19 cellular contexts compared by ENCODE assay signal in genomic region chr17:79593636-79594035, GRCh38. TPM values are rescaled to one million over a fixed set of nuclear protein-coding genes. Genes with fewer than 3 reads are reported as not detected.
DNase-seq lines count a peak whose midpoint lies in the region; ATAC-seq and FAIRE-seq lines count a peak whose summit lies in the region.
"Had no signal": no experiment of that assay in that cellular context is flagged by ENCODE, and none has a peak within 500 bp of the region (broad histone marks: within the 10 kb centered on the region; RNA-seq: fewer than 3 reads in every experiment).

No MANE protein-coding gene starts in this region.

- no peak overlapping the region for H4K8ac ChIP-seq in neuronal stem cell (ENCODE audit: low read depth, low read length)

- no peak overlapping the region for H3K27ac ChIP-seq in neuronal stem cell (replicated peaks; ENCODE audit: low read length)
- H3K27ac ChIP-seq: 22Rv1, A549, HL-60 had no signal

- no peak overlapping the region for H3K23ac ChIP-seq in neuronal stem cell (ENCODE audit: low read depth, low read length, poor library complexity)

- H2AFZ ChIP-seq in neuronal stem cell (ENCODE audit: low read length), result no peak overlapping the region

- H3K27me3 ChIP-seq in neuronal stem cell (ENCODE audit: control insufficient read depth in 3 of 3, insufficient read depth in 3 of 3, low read depth in 1 of 3, low read length in 3 of 3), result peaks cover 0 to 39% (median 4%) of the 10 kb centered on the region in 3 experiments

- no peak overlapping the region for H2AK5ac ChIP-seq in neuronal stem cell (ENCODE audit: low read depth, low read length)

- no peak overlapping the region for H3K4ac ChIP-seq in neuronal stem cell (ENCODE audit: low read length)

- peaks cover 0 to 2% of the 10 kb centered on the region in 2 donors for H3K9me3 ChIP-seq in neuronal stem cell (replicated peaks in 1 of 2; ENCODE audit: control insufficient read depth in 2 of 2, insufficient read depth in 1 of 2, low read depth in 1 of 2, low read length in 2 of 2)
- H3K9me3 ChIP-seq: A549 had no signal

- WGBS in neuronal stem cell (ENCODE audit: extremely low coverage in 2 of 2, insufficient read length in 2 of 2, insufficient replicate concordance in 1 of 2), 2 donors, result no CpG with 5 or more reads among the region's 11 CpGs

- no peak overlapping the region for H3K4me2 ChIP-seq in neuronal stem cell (ENCODE audit: insufficient read depth, low read length, poor library complexity, severe bottlenecking)
- H3K4me2 ChIP-seq: A549 had no signal

- H3K14ac ChIP-seq in neuronal stem cell (ENCODE audit: low read length), result peak overlapping the region; percentile 76

- H3K36me3 ChIP-seq in neuronal stem cell (replicated peaks in 1 of 2; ENCODE audit: control insufficient read depth in 2 of 2, insufficient read depth in 2 of 2, low read length in 2 of 2), result peaks cover 0 to 1% of the 10 kb centered on the region in 2 donors

- peaks cover 0 to 9% of the 10 kb centered on the region in 2 donors for H3K4me1 ChIP-seq in neuronal stem cell (ENCODE audit: control insufficient read depth in 2 of 2, insufficient read depth in 1 of 2, low read depth in 1 of 2, low read length in 2 of 2)

- no peak overlapping the region for H2BK15ac ChIP-seq in neuronal stem cell (ENCODE audit: low read length)

- H2BK12ac ChIP-seq in neuronal stem cell (ENCODE audit: low read length), result no peak overlapping the region

- intact Hi-C loops in Right ventricle myocardium inferior (cut with DNase I) (no loop called here), left cardiac atrium (cut with DNase I) (no loop called here)

- ATAC-seq in Right ventricle myocardium inferior (no peak), left cardiac atrium (no peak), HG03442 (IDR thresholded peaks at IDR 0.05; ENCODE audit: unreplicated experiment) (no peak)
- ATAC-seq: A549; CD8-positive, alpha-beta T cell; GM12878; K562 had no signal

- DNase-seq in Right ventricle myocardium inferior (ENCODE audit: missing footprints) (peak; percentile 15), left cardiac atrium (no peak), cerebellum (ENCODE audit: low spot score) (peak; percentile 86), neuronal stem cell (ENCODE audit: low spot score) (no peak), GM19239 (ENCODE audit: insufficient read length, low spot score) (no peak)
- no peak for DNase-seq in activated T-cell treated with anti-CD3 and anti-CD28 coated beads, Interleukin-2, amount 50 U/mL, for 1 hour
- DNase-seq: AML-193, Calu3, DMS79 treated with DMSO at 0.1 percent for 48 hours, H9, IMR-90 had no signal

- FAIRE-seq in GM19239 (lab: Jason Lieb, UNC), result no peak
- FAIRE-seq: A549, GM12878, H1, K562 had no signal

- no peak overlapping the region for H4K91ac ChIP-seq in neuronal stem cell (ENCODE audit: low read depth, low read length, poor library complexity)

- no peak overlapping the region for H3K4me3 ChIP-seq in neuronal stem cell (ENCODE audit: low read length in 2 of 2)
- H3K4me3 ChIP-seq: A549, GM12878, K562 had no signal

- peak overlapping the region; percentile 30 for H3K18ac ChIP-seq in neuronal stem cell (ENCODE audit: low read length)

- H2BK120ac ChIP-seq in neuronal stem cell (ENCODE audit: low read depth, low read length), result no peak overlapping the region

- H3K9ac ChIP-seq in neuronal stem cell (ENCODE audit: low read depth, low read length, poor library complexity), result no peak overlapping the region

- H3K79me1 ChIP-seq in neuronal stem cell (ENCODE audit: low read depth, low read length), result no peaks in the 10 kb centered on the region

- H2BK5ac ChIP-seq in neuronal stem cell (ENCODE audit: low read length), result no peak overlapping the region

RNA-seq across cellular contexts. Expression of gene RBFOX3, which starts 17.2 kb away (rescaled TPM):
- total RNA-seq in Right ventricle myocardium inferior, result not detected
- total RNA-seq in left cardiac atrium, result not detected
- total RNA-seq in cerebellum, result 12.3 TPM
- polyA plus RNA-seq in neuronal stem cell (2013, experiment 1 of 2), result 13.0 TPM
- polyA plus RNA-seq in neuronal stem cell (2013, experiment 2 of 2), result 12.5 TPM
- total RNA-seq: Calu3; CD8-positive, alpha-beta T cell; GM12878; IMR-90; K562 had no signal
- polyA plus RNA-seq: K562 had no signal

Comparison
In these comparisons a context has a peak if more than half of its experiments do, and no peak if none do; other contexts are left out.
1. DNase-seq: peak in Right ventricle myocardium inferior (single experiment) and cerebellum (single experiment); none in left cardiac atrium (single experiment), neuronal stem cell (single experiment), activated T-cell treated with anti-CD3 and anti-CD28 coated beads, Interleukin-2, amount 50 U/mL, for 1 hour (single experiment) and GM19239 (single experiment).
2. RNA of gene RBFOX3, which starts 17.2 kb away (total RNA-seq): 12.3 TPM in cerebellum (single experiment); not detected in Right ventricle myocardium inferior (single experiment) and not detected in left cardiac atrium; every median in the first group is over 10 times any median in the second.